Comparison of ENCODE assay signal across 14 cellular contexts in genomic region chr1:180849031-180849775, GRCh38.
DNase-seq lines count a peak whose midpoint lies in the region; ATAC-seq and TF ChIP-seq lines count a peak whose summit lies in the region.
"Had no signal": no experiment of that assay in that cellular context is flagged by ENCODE, and none has a peak within 500 bp of the region (broad histone marks: within the 10 kb centered on the region; RNA-seq: fewer than 3 reads in every experiment).

No MANE protein-coding gene starts in this region.

- H3K27ac Mint-ChIP-seq in stimulated activated naive CD8-positive, alpha-beta T cell treated with anti-CD3 and anti-CD28 coated beads, Interleukin-15, amount 100 ng/mL, for 72 hours: no peak overlapping the region
- no peak overlapping the region for H3K27ac Mint-ChIP-seq in endothelial cell (ENCODE audit: unreplicated experiment)

- peaks cover 24% of the 10 kb centered on the region for H3K4me1 Mint-ChIP-seq in stimulated activated naive CD8-positive, alpha-beta T cell treated with anti-CD3 and anti-CD28 coated beads, Interleukin-15, amount 100 ng/mL, for 72 hours
- peaks cover 14% of the 10 kb centered on the region for H3K4me1 Mint-ChIP-seq in endothelial cell (ENCODE audit: unreplicated experiment)

- no peaks in the 10 kb centered on the region for H3K9me3 ChIP-seq in mucosa of descending colon
- H3K9me3 ChIP-seq: neutrophil, tibial artery had no signal

- no peaks in the 10 kb centered on the region for H3K9me3 Mint-ChIP-seq in stimulated activated naive CD8-positive, alpha-beta T cell treated with anti-CD3 and anti-CD28 coated beads, Interleukin-15, amount 100 ng/mL, for 72 hours
- H3K9me3 Mint-ChIP-seq in endothelial cell (ENCODE audit: unreplicated experiment): no peaks in the 10 kb centered on the region

- no peaks in the 10 kb centered on the region for H3K36me3 ChIP-seq in mucosa of descending colon (ENCODE audit: low read depth)
- H3K36me3 ChIP-seq: neutrophil, tibial artery had no signal

- TF ChIP-seq CTCF in mucosa of descending colon (IDR thresholded peaks at IDR 0.05) (no peak), endothelial cell (IDR thresholded peaks at IDR 0.05; ENCODE audit: unreplicated experiment) (no peak)

- no peak overlapping the region for H3K4me3 Mint-ChIP-seq in stimulated activated naive CD8-positive, alpha-beta T cell treated with anti-CD3 and anti-CD28 coated beads, Interleukin-15, amount 100 ng/mL, for 72 hours
- H3K4me3 Mint-ChIP-seq in endothelial cell (ENCODE audit: unreplicated experiment): no peak overlapping the region

- peaks cover 5% of the 10 kb centered on the region for H3K4me1 ChIP-seq in mucosa of descending colon (ENCODE audit: low read depth)
- H3K4me1 ChIP-seq: tibial artery had no signal

- no peaks in the 10 kb centered on the region for H3K27me3 Mint-ChIP-seq in stimulated activated naive CD8-positive, alpha-beta T cell treated with anti-CD3 and anti-CD28 coated beads, Interleukin-15, amount 100 ng/mL, for 72 hours
- H3K27me3 Mint-ChIP-seq in endothelial cell (ENCODE audit: unreplicated experiment): peaks cover 6% of the 10 kb centered on the region

- intact Hi-C loops in mucosa of descending colon (cut with DNase I, micrococcal nuclease): no loop called here

- peak; percentile 72 for ATAC-seq in GM21737 (IDR thresholded peaks at IDR 0.05; ENCODE audit: unreplicated experiment)
- ATAC-seq in HG03378 (IDR thresholded peaks at IDR 0.05; ENCODE audit: unreplicated experiment): peak; percentile 68
- peak; percentile 42 for ATAC-seq in mucosa of descending colon
- ATAC-seq in stimulated activated naive CD8-positive, alpha-beta T cell treated with anti-CD3 and anti-CD28 coated beads, Interleukin-15, amount 100 ng/mL, for 72 hours: no peak

- H3K4me3 ChIP-seq in mucosa of descending colon: no peak overlapping the region
- H3K4me3 ChIP-seq: tibial artery had no signal

- DNase-seq in NCI-H2029 (lab: John Stamatoyannopoulos, UW) (peak; percentile 47), NCI-H2029 treated with DMSO at 0.1 percent for 48 hours (lab: John Stamatoyannopoulos, UW) (no peak), mucosa of descending colon (no peak), dedifferentiated amniotic fluid mesenchymal stem cell (ENCODE audit: extremely low spot score) (no peak), endothelial cell (ENCODE audit: low spot score) (no peak)
- DNase-seq in stimulated activated naive CD8-positive, alpha-beta T cell treated with anti-CD3 and anti-CD28 coated beads, Interleukin-15, amount 100 ng/mL, for 72 hours: no peak
- DNase-seq: activated CD8-positive, alpha-beta memory T cell treated with anti-CD3 and anti-CD28 coated beads for 24 hours; NCI-H2081 treated with DMSO at 0.1 percent for 48 hours; stimulated activated CD4-positive, alpha-beta T cell treated with anti-CD3 and anti-CD28 coated beads, Interleukin-4, amount 100 ng/mL, for 4 hours; SW 1271; tibial artery had no signal

- peaks cover 7% of the 10 kb centered on the region for H3K36me3 Mint-ChIP-seq in endothelial cell (ENCODE audit: low read depth, unreplicated experiment)
